8 cellular contexts compared by ENCODE assay signal in the genomic region with DNA sequence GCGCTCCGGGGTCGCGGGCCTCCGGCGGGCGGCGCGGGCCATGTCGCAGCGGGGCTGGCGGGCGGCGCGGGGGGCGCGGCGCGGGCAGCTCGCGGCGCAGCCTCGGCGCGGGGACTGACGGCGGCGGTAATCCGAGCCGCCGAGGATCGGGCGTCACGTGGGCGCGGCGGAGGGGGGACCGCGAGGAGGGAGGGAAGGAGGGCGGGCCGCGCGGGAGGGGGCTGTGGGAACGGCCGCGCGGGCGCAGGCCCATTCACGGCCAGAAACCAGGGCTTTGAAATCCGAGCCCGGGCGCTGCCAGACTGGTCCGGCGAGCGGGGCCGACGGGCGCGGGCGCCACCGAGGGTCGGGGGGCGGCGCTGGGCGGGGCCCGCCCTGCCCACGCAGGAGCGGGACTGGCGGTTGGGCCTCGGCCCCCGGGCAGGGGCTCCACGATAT.
DNase-seq lines count a peak whose midpoint lies in the region; ATAC-seq and TF ChIP-seq lines count a peak whose summit lies in the region.

Gene MTSS2 (minus strand): TSS at position 116 of the 438 bp plus-strand sequence. CDS start 262 bp downstream, outside the sequence.

- DNase-seq in NCI-H2029 (lab: John Stamatoyannopoulos, UW) (peak; percentile 55), NCI-H2029 treated with DMSO at 0.1 percent for 48 hours (lab: John Stamatoyannopoulos, UW) (no peak), NCI-H1048 (lab: John Stamatoyannopoulos, UW) (peak; percentile 20), epithelial cell of prostate (ENCODE audit: low read depth, low spot score) (no peak), memory B cell (ENCODE audit: low spot score in 2 of 2) (no peak), superior temporal gyrus (ENCODE audit: extremely low spot score) (peak; percentile 81)

- peaks cover 5% of the 10 kb centered on the region for H3K36me3 Mint-ChIP-seq in memory B cell

- no peaks in the 10 kb centered on the region for H3K9me3 Mint-ChIP-seq in memory B cell

- peaks cover 7% of the 10 kb centered on the region for H3K27me3 Mint-ChIP-seq in memory B cell

- peaks cover 6% of the 10 kb centered on the region for H3K4me1 Mint-ChIP-seq in memory B cell

- H3K4me3 Mint-ChIP-seq in memory B cell = peak within 1 kb of the TSS; percentile 25

- no peak within 1 kb of the TSS for H3K27ac Mint-ChIP-seq in memory B cell

- no peak for TF ChIP-seq CTCF in WI38 (IDR thresholded peaks at IDR 0.05; ENCODE audit: low read depth, low read length)

- H3K4me3 ChIP-seq in WI38 (ENCODE audit: low read depth, low read length) = peak within 1 kb of the TSS; percentile 85

- ATAC-seq in memory B cell (ENCODE audit: low read depth) = peak; percentile 44
- ATAC-seq in GM19463 (IDR thresholded peaks at IDR 0.05; ENCODE audit: unreplicated experiment) = no peak

- peak within 1 kb of the TSS; percentile 39 for H3K27ac ChIP-seq in epithelial cell of prostate

Comparison
In these comparisons a context has a peak if more than half of its experiments do, and no peak if none do; other contexts are left out.
1. DNase-seq: peak in NCI-H2029 (single experiment), NCI-H1048 (single experiment) and superior temporal gyrus (single experiment); none in NCI-H2029 treated with DMSO at 0.1 percent for 48 hours (single experiment), epithelial cell of prostate (single experiment) and memory B cell (0 of 2).